Comparison of ENCODE assay signal across 8 cellular contexts in genomic region chr1:43991476-43992231, GRCh38. TPM values are rescaled to one million over a fixed set of nuclear protein-coding genes. Genes with fewer than 3 reads are reported as not detected.
DNase-seq lines count a peak whose midpoint lies in the region; ATAC-seq and TF ChIP-seq lines count a peak whose summit lies in the region.

Gene CCDC24, plus strand, starts transcription at chr1:43991599. Its CDS starts 280 bp downstream, at chr1:43991879.

- H3K36me3 ChIP-seq in neural cell (ENCODE audit: insufficient read depth, low read length) (no peaks in the 10 kb centered on the region), stomach (no peaks in the 10 kb centered on the region)

- H3K9me3 ChIP-seq in neural cell (ENCODE audit: low read length) (no peaks in the 10 kb centered on the region), stomach (no peaks in the 10 kb centered on the region)

- peak; percentile 61 for ATAC-seq in GM21447 (IDR thresholded peaks at IDR 0.05; ENCODE audit: unreplicated experiment)

- no peaks in the 10 kb centered on the region for H3K79me2 ChIP-seq in neural cell (replicated peaks; ENCODE audit: insufficient read depth, low read length)

- H3K27me3 ChIP-seq in neural cell (ENCODE audit: insufficient read depth, low read depth, low read length) = no peaks in the 10 kb centered on the region
- no peaks in the 10 kb centered on the region for H3K27me3 ChIP-seq in stomach

- peak within 1 kb of the TSS; percentile 33 for H2AFZ ChIP-seq in neural cell (ENCODE audit: low read depth, low read length)

- H3K27ac ChIP-seq in neural cell (ENCODE audit: low read length) = no peak within 1 kb of the TSS
- H3K27ac ChIP-seq in stomach = peak within 1 kb of the TSS; percentile 80 to 90 (median 84)

- no peak for TF ChIP-seq CTCF in fibroblast of villous mesenchyme (IDR thresholded peaks at IDR 0.05; ENCODE audit: insufficient read depth, low read depth, low read length)
- TF ChIP-seq CTCF in neural cell (IDR thresholded peaks at IDR 0.05; ENCODE audit: poor library complexity, severe bottlenecking) = no peak
- no peak for TF ChIP-seq CTCF in stomach (IDR thresholded peaks at IDR 0.05)

- H3F3A ChIP-seq in neural cell (ENCODE audit: insufficient read depth, low read length, poor library complexity, severe bottlenecking) = no peaks in the 10 kb centered on the region

- intact Hi-C loops in stomach (cut with DNase I; ENCODE audit: low total_unique reads) = no loop called here

- H3K4me3 ChIP-seq in fibroblast of villous mesenchyme (ENCODE audit: low read depth, low read length) (peak within 1 kb of the TSS; percentile 64), neural cell (ENCODE audit: low read length) (peak within 1 kb of the TSS; percentile 91), stomach (peak within 1 kb of the TSS; percentile 62 to 78 (median 72))

- H3K4me2 ChIP-seq in neural cell (ENCODE audit: low read length) = peak within 1 kb of the TSS; percentile 73

- H3K4me1 ChIP-seq in stomach = peaks cover 15 to 47% (median 25%) of the 10 kb centered on the region in 4 donors

- H3K9me2 ChIP-seq in neural cell (ENCODE audit: insufficient read depth, low read length) = no peaks in the 10 kb centered on the region

- no peak for TF ChIP-seq POLR2A in stomach (IDR thresholded peaks at IDR 0.05)

- H3K9ac ChIP-seq in neural cell (ENCODE audit: low read length) = peak within 1 kb of the TSS; percentile 65

- WGBS in stomach, 5 donors = 0 to 2% (median 1%) methylated on average over 15 to 66 of the region's 66 CpGs

- H4K20me1 ChIP-seq in neural cell (ENCODE audit: insufficient read depth) = no peaks in the 10 kb centered on the region

- in situ Hi-C loops in Caki2 (cut with HindIII; ENCODE audit: low pct_unique_long_range_greater_than_20kb, low sequenced_read_pairs) = no loop called here

- DNase-seq in Caki2 (ENCODE audit: low read depth) (peak; percentile 89), HuH-7.5 (ENCODE audit: low spot score) (peak; percentile 84), RPMI8226 (peak; percentile 91), fibroblast of villous mesenchyme (ENCODE audit: low read depth) (peak; percentile 77), stomach (peak; percentile 91)
- peak; percentile 68 for DNase-seq in activated effector memory CD4-positive, alpha-beta T cell treated with Interleukin-2 at 50 U/mL for 16 hours

- no peak for TF ChIP-seq RAD21 in neural cell (conservative IDR thresholded peaks at IDR 0.05)

- TF ChIP-seq EP300 in neural cell (conservative IDR thresholded peaks at IDR 0.05; ENCODE audit: poor library complexity, severe bottlenecking) (no peak), stomach (IDR thresholded peaks at IDR 0.05) (no peak)

TF ChIP-seq in neural cell, 6 proteins besides CTCF, POLR2A, EP300 and RAD21:
- TF ChIP-seq MXI1 (conservative IDR thresholded peaks at IDR 0.05; ENCODE audit: poor library complexity, severe bottlenecking) (peak; percentile 81), EZH2 (IDR thresholded peaks at IDR 0.05; ENCODE audit: borderline replicate concordance, insufficient read depth, low read length, poor library complexity, severe bottlenecking) (no peak)
TF ChIP-seq in neural cell: peak in this region for 1.

RNA-seq across cellular contexts. Expression of gene CCDC24, which starts in this region (rescaled TPM):
- total RNA-seq in Caki2 (2014; rRNA removed; shearing (Covaris generic); ENCODE audit: low replicate concordance) = 24.9 and 31.2 TPM in 2 replicates
- total RNA-seq in fibroblast of villous mesenchyme (3.5 and 4.7 TPM in 2 replicates), stomach (10 to 100 TPM in 2 of 5 donors, 1 to 10 TPM in 3; 1.2 to 32.4 (median 6.7) TPM)
- polyA plus RNA-seq in neural cell (16.3 and 16.5 TPM in 2 replicates), stomach (10 to 100 TPM in 2 of 3 donors, 1 to 10 TPM in 1; 5.3 to 16.7 (median 14.6) TPM)
- polyA minus RNA-seq in neural cell = 3.2 and 4.2 TPM in 2 replicates
